Comparison of ENCODE assay signal across 16 cellular contexts in the genomic region with DNA sequence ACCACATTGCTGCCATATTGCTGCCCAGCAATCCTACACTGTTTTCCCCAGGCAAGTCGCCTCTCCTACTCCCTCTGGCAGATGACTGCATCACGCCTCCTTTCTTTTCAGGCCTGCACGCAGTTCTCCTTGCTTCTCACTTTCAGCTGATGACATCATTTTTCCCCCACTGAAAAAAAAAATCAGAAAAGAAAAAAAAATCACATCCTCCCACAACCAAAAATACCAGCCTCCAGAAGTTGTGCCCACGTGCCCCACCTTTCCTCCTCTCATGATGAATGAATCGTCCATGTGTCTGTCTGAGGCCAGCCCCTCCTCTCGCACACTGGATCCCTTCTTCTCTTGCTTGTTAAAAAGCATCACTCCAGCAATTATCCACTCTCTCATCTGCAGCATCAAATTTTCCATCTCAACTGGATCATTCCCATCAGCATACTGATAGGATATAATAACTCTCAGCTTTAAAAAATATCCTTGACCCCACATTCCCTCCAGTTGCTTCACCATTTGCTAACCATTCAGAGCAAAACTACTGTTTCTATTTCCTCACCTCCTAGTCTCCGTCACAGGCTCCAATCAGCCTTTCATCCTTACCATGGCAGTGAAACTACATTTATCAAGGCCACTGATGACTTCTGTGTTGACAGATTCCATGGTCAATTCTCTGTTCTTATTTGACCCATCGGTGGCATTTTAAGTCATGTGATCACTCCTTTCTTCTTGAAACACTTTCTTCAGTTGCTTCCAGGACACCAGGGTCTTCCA. TPM values are rescaled to one million over a fixed set of nuclear protein-coding genes. Genes with fewer than 3 reads are reported as not detected.
A peak's percentile ranks its signal among the peaks of the same experiment; 100 is the strongest.
DNase-seq lines count a peak whose midpoint lies in the region; ATAC-seq and TF ChIP-seq lines count a peak whose summit lies in the region.
"Had no signal": no experiment of that assay in that cellular context is flagged by ENCODE, and none has a peak within 500 bp of the region (broad histone marks: within the 10 kb centered on the region; RNA-seq: fewer than 3 reads in every experiment).

No MANE protein-coding gene starts in this region.

- ATAC-seq in HG02973 (IDR thresholded peaks at IDR 0.05; ENCODE audit: unreplicated experiment): no peak

- CTCF ChIA-PET in GM10248 (lab: Yijun Ruan, JAX): interaction anchor here (1.2 kb wide), 1 partner anchor 220 kb away, joined by 3 read pairs; no protein-coding TSS in a partner anchor

- POLR2A ChIA-PET in GM10248 (lab: Yijun Ruan, JAX): no interaction called here

- no peak overlapping the region for H3K27ac Mint-ChIP-seq in activated naive CD8-positive, alpha-beta T cell treated with anti-CD3 and anti-CD28 coated beads for 36 hours
- H3K27ac Mint-ChIP-seq: neural progenitor cell had no signal

- DNase-seq in stimulated activated CD4-positive, alpha-beta T cell treated with anti-CD3 and anti-CD28 coated beads, Interleukin-12 subunit alpha, Interleukin-12 subunit beta, amount 100 ng/mL, for 4 hours: peak; percentile 4
- DNase-seq in stimulated activated CD4-positive, alpha-beta T cell treated with anti-CD3 and anti-CD28 coated beads, Interleukin-2, amount 100 ng/mL, for 48 hours: no peak
- DNase-seq in activated naive CD8-positive, alpha-beta T cell treated with anti-CD3 and anti-CD28 coated beads for 36 hours: peak; percentile 11
- peak in 2 of 3 donors; percentile 3 to 4 for DNase-seq in stimulated activated CD4-positive, alpha-beta T cell treated with anti-CD3 and anti-CD28 coated beads, Interleukin-12 subunit alpha, Interleukin-12 subunit beta, amount 100 ng/mL, for 48 hours (ENCODE audit: low read depth in 2 of 3, low spot score in 1 of 3)
- DNase-seq in GM10248 (ENCODE audit: extremely low spot score) (no peak), AML-193 (lab: John Stamatoyannopoulos, UW) (no peak), GM19238 (ENCODE audit: insufficient read length, low spot score) (no peak)
- DNase-seq: aorta, heart right ventricle, MM.1S, NCI-H2029 treated with DMSO at 0.1 percent for 48 hours, NCI-H774, Peyer's patch, sigmoid colon had no signal

- H3K4me1 Mint-ChIP-seq in activated naive CD8-positive, alpha-beta T cell treated with anti-CD3 and anti-CD28 coated beads for 36 hours: peaks cover 11% of the 10 kb centered on the region

- H3K36me3 Mint-ChIP-seq in activated naive CD8-positive, alpha-beta T cell treated with anti-CD3 and anti-CD28 coated beads for 36 hours: no peaks in the 10 kb centered on the region
- H3K36me3 Mint-ChIP-seq: neural progenitor cell had no signal

- no peaks in the 10 kb centered on the region for H3K27me3 Mint-ChIP-seq in activated naive CD8-positive, alpha-beta T cell treated with anti-CD3 and anti-CD28 coated beads for 36 hours

- no peak overlapping the region for H3K4me3 Mint-ChIP-seq in activated naive CD8-positive, alpha-beta T cell treated with anti-CD3 and anti-CD28 coated beads for 36 hours
- H3K4me3 Mint-ChIP-seq: neural progenitor cell had no signal

- H3K9me3 Mint-ChIP-seq in activated naive CD8-positive, alpha-beta T cell treated with anti-CD3 and anti-CD28 coated beads for 36 hours: no peaks in the 10 kb centered on the region
- H3K9me3 Mint-ChIP-seq: neural progenitor cell had no signal

- no peak for TF ChIP-seq CTCF in GM10248 (IDR thresholded peaks at IDR 0.05; ENCODE audit: control extremely low read depth, extremely low read depth, low read depth, missing control alignments)

RNA-seq across cellular contexts. Expression of a gene that starts 30.1 kb away (rescaled TPM):
- total RNA-seq in activated naive CD8-positive, alpha-beta T cell treated with anti-CD3 and anti-CD28 coated beads for 36 hours: 10 to 100 TPM; 33.4 to 33.5 TPM

RNA-seq across cellular contexts. Expression of a gene that starts 46.1 kb away (rescaled TPM):
- total RNA-seq in activated naive CD8-positive, alpha-beta T cell treated with anti-CD3 and anti-CD28 coated beads for 36 hours: 100 to 1,000 TPM; 441 to 469 TPM

Comparison
In these comparisons a context has a peak if more than half of its experiments do, and no peak if none do; other contexts are left out.
1. DNase-seq: peak in stimulated activated CD4-positive, alpha-beta T cell treated with anti-CD3 and anti-CD28 coated beads, Interleukin-12 subunit alpha, Interleukin-12 subunit beta, amount 100 ng/mL, for 4 hours (single experiment), activated naive CD8-positive, alpha-beta T cell treated with anti-CD3 and anti-CD28 coated beads for 36 hours (single experiment) and stimulated activated CD4-positive, alpha-beta T cell treated with anti-CD3 and anti-CD28 coated beads, Interleukin-12 subunit alpha, Interleukin-12 subunit beta, amount 100 ng/mL, for 48 hours (2 of 3); none in stimulated activated CD4-positive, alpha-beta T cell treated with anti-CD3 and anti-CD28 coated beads, Interleukin-2, amount 100 ng/mL, for 48 hours (0 of 2), GM10248 (single experiment), AML-193 (0 of 2) and GM19238 (single experiment).